In the genomic region with DNA sequence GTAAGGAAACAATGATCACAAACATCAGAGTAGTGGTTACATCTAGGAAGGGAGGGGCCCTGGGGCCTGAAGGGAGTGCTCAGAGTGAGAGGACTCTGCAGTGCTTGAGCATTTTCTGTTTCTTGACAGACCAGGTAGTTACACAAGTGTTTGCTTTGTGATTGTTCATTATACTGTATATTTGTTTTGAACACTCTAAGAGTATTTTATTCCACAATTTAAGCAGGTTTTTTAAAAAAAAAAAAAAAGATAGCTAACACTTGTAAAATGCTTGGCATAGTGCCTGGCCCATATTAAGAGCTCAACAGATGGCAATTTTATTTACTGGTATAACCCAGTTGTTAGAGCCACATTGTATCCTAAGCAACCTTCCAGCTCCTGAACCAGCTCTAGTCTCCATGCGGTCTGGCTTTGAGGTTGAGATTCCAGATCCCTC, we compare ENCODE assay signal across 14 cellular contexts. TPM values are rescaled to one million over a fixed set of nuclear protein-coding genes. Genes with fewer than 3 reads are reported as not detected.
A peak's percentile ranks its signal among the peaks of the same experiment; 100 is the strongest.
DNase-seq lines count a peak whose midpoint lies in the region; ATAC-seq and TF ChIP-seq lines count a peak whose summit lies in the region.
"Had no signal": no experiment of that assay in that cellular context is flagged by ENCODE, and none has a peak within 500 bp of the region (broad histone marks: within the 10 kb centered on the region; RNA-seq: fewer than 3 reads in every experiment).

No MANE protein-coding gene starts in this region.

- ATAC-seq in naive thymus-derived CD4-positive, alpha-beta T cell = peak; percentile 71
- ATAC-seq: gastroesophageal sphincter, HCT116 had no signal

- no peak overlapping the region for H2AFZ ChIP-seq in SK-N-SH (ENCODE audit: low read depth)
- H2AFZ ChIP-seq in Karpas-422 (ENCODE audit: low read length) = no peak overlapping the region

- peaks cover 0 to 15% (median 0%) of the 10 kb centered on the region in 5 donors for H3K27me3 Mint-ChIP-seq in naive thymus-derived CD4-positive, alpha-beta T cell

- DNase-seq in GM04504 (ENCODE audit: low read depth) = peak; percentile 52
- peak; percentile 81 for DNase-seq in NCI-H2081 treated with DMSO at 0.1 percent for 48 hours (lab: John Stamatoyannopoulos, UW)
- DNase-seq in SK-N-SH = peak; percentile 23
- DNase-seq in naive thymus-derived CD4-positive, alpha-beta T cell = peak in 3 of 9 donors; percentile 21 to 37 (median 36)
- DNase-seq in Karpas-422 = no peak
- no peak for DNase-seq in brain microvascular endothelial cell
- DNase-seq in globus pallidus (ENCODE audit: low spot score) = no peak
- no peak for DNase-seq in RKO (ENCODE audit: low spot score)
- DNase-seq: activated CD8-positive, alpha-beta memory T cell treated with anti-CD3 and anti-CD28 coated beads, Interleukin-2, amount 50 U/mL, for 48 hours; adrenal gland; T1000; testis had no signal

- H3K9ac ChIP-seq in SK-N-SH = no peak overlapping the region
- no peak overlapping the region for H3K9ac ChIP-seq in Karpas-422 (ENCODE audit: low read length)

- no peak for TF ChIP-seq RAD21 in SK-N-SH (IDR thresholded peaks at IDR 0.05; ENCODE audit: low read length)

- peaks cover 0 to 2% of the 10 kb centered on the region in 2 experiments for H3K36me3 ChIP-seq in SK-N-SH (replicated peaks in 1 of 2; ENCODE audit: control insufficient read depth in 1 of 2, insufficient read depth in 2 of 2, low read length in 1 of 2)
- no peaks in the 10 kb centered on the region for H3K36me3 ChIP-seq in naive thymus-derived CD4-positive, alpha-beta T cell (ENCODE audit: control insufficient read depth in 2 of 3, insufficient read depth in 3 of 3, low read length in 3 of 3)
- H3K36me3 ChIP-seq in Karpas-422 (ENCODE audit: insufficient read depth, low read length) = no peaks in the 10 kb centered on the region
- H3K36me3 ChIP-seq in brain microvascular endothelial cell (replicated peaks) = no peaks in the 10 kb centered on the region
- H3K36me3 ChIP-seq: adrenal gland had no signal

- in situ Hi-C loops in brain microvascular endothelial cell (cut with HindIII; ENCODE audit: low pct_ligation_motif_present, low sequenced_read_pairs) = no loop called here

- no peak for TF ChIP-seq CTCF in SK-N-SH (IDR thresholded peaks at IDR 0.05)
- no peak for TF ChIP-seq CTCF in brain microvascular endothelial cell (IDR thresholded peaks at IDR 0.05; ENCODE audit: low read depth, low read length, missing control alignments)

- WGBS in SK-N-SH (ENCODE audit: low lambda C conversion rate) = 83% methylated on average over 1 of the region's 1 CpG

- CTCF ChIA-PET in SK-N-SH (lab: Yijun Ruan, JAX) = interaction anchor here (0.6 to 1.2 kb wide), 3 partner anchors 16 to 196 kb away, joined by 3 to 6 read pairs (median 3); a partner anchor contains a TSS
- CTCF ChIA-PET in naive thymus-derived CD4-positive, alpha-beta T cell (lab: Charles Lee) = interaction anchor here (2.0 kb wide), 1 partner anchor 28 kb away, joined by 6 read pairs; no protein-coding TSS in a partner anchor

- peaks cover 0 to 28% (median 4%) of the 10 kb centered on the region in 5 donors for H3K36me3 Mint-ChIP-seq in naive thymus-derived CD4-positive, alpha-beta T cell

- POLR2A ChIA-PET in SK-N-SH (lab: Yijun Ruan, JAX) = no interaction called here
- POLR2A ChIA-PET in naive thymus-derived CD4-positive, alpha-beta T cell (lab: Charles Lee) = interaction anchor here (0.9 to 1.5 kb wide), 2 partner anchors 31 to 818 kb away, joined by 3 to 4 read pairs; no protein-coding TSS in a partner anchor

- peak overlapping the region in 1 of 9 donors; percentile 63 for H3K27ac Mint-ChIP-seq in naive thymus-derived CD4-positive, alpha-beta T cell

- H3K4me3 ChIP-seq in SK-N-SH (ENCODE audit: low read depth in 2 of 2, low read length in 1 of 2) (no peak overlapping the region), Karpas-422 (ENCODE audit: low read length) (no peak overlapping the region), brain microvascular endothelial cell (ENCODE audit: low read depth, low read length) (no peak overlapping the region)
- no peak overlapping the region for H3K4me3 ChIP-seq in naive thymus-derived CD4-positive, alpha-beta T cell (ENCODE audit: low read length)
- H3K4me3 ChIP-seq: adrenal gland, gastroesophageal sphincter, testis had no signal

- H3K9me3 ChIP-seq in SK-N-SH = no peaks in the 10 kb centered on the region
- no peaks in the 10 kb centered on the region for H3K9me3 ChIP-seq in naive thymus-derived CD4-positive, alpha-beta T cell (ENCODE audit: control insufficient read depth in 2 of 3, low read length in 3 of 3)
- H3K9me3 ChIP-seq in Karpas-422 (ENCODE audit: low read length) = no peaks in the 10 kb centered on the region
- H3K9me3 ChIP-seq: adrenal gland, gastroesophageal sphincter, testis had no signal

- TF ChIP-seq EP300 in SK-N-SH (IDR thresholded peaks at IDR 0.05; ENCODE audit: borderline replicate concordance in 1 of 2, low read depth in 1 of 2, low read length in 1 of 2) = no peak

- H3K4me1 Mint-ChIP-seq in naive thymus-derived CD4-positive, alpha-beta T cell = peaks cover 0 to 57% (median 37%) of the 10 kb centered on the region in 7 donors

- no peaks in the 10 kb centered on the region for H3K9me2 ChIP-seq in SK-N-SH
- no peaks in the 10 kb centered on the region for H3K9me2 ChIP-seq in Karpas-422 (replicated peaks; ENCODE audit: insufficient read depth, low read length)

- H3F3A ChIP-seq in SK-N-SH (replicated peaks; ENCODE audit: insufficient read depth) = no peaks in the 10 kb centered on the region

- H3K9me3 Mint-ChIP-seq in naive thymus-derived CD4-positive, alpha-beta T cell = no peaks in the 10 kb centered on the region

- H3K4me3 Mint-ChIP-seq in naive thymus-derived CD4-positive, alpha-beta T cell = peak overlapping the region in 2 of 10 donors; percentile 24 to 38

- H3K27ac ChIP-seq in SK-N-SH (ENCODE audit: low read depth in 2 of 2, low read length in 1 of 2) (no peak overlapping the region), Karpas-422 (ENCODE audit: low read length) (no peak overlapping the region), brain microvascular endothelial cell (no peak overlapping the region)
- H3K27ac ChIP-seq in naive thymus-derived CD4-positive, alpha-beta T cell (ENCODE audit: low read depth, low read length) = no peak overlapping the region
- H3K27ac ChIP-seq: adrenal gland, gastroesophageal sphincter, testis had no signal

- H3K4me2 ChIP-seq in SK-N-SH (no peak overlapping the region), Karpas-422 (ENCODE audit: low read depth, low read length, poor library complexity, severe bottlenecking) (no peak overlapping the region)

- H3K4me1 ChIP-seq in SK-N-SH (ENCODE audit: control insufficient read depth in 1 of 2, insufficient read depth in 2 of 2, low read depth in 1 of 2, low read length in 1 of 2) = peaks cover 0 to 8% of the 10 kb centered on the region in 2 experiments; a peak in 1 of 4 replicates
- H3K4me1 ChIP-seq in naive thymus-derived CD4-positive, alpha-beta T cell (ENCODE audit: control insufficient read depth in 2 of 2, insufficient read depth in 2 of 2, low read length in 2 of 2) = peaks cover 3 to 21% of the 10 kb centered on the region in 2 donors
- no peaks in the 10 kb centered on the region for H3K4me1 ChIP-seq in Karpas-422 (ENCODE audit: low read length)
- H3K4me1 ChIP-seq: adrenal gland, testis had no signal

- H3K27me3 ChIP-seq in SK-N-SH (ENCODE audit: insufficient read depth) (no peaks in the 10 kb centered on the region), Karpas-422 (ENCODE audit: low read length) (no peaks in the 10 kb centered on the region), brain microvascular endothelial cell (replicated peaks) (no peaks in the 10 kb centered on the region)
- no peaks in the 10 kb centered on the region for H3K27me3 ChIP-seq in naive thymus-derived CD4-positive, alpha-beta T cell (ENCODE audit: control insufficient read depth in 2 of 2, insufficient read depth in 2 of 2, low read length in 2 of 2)
- H3K27me3 ChIP-seq: adrenal gland, gastroesophageal sphincter, testis had no signal

- H3K79me2 ChIP-seq in SK-N-SH (ENCODE audit: insufficient read depth) (no peaks in the 10 kb centered on the region), Karpas-422 (ENCODE audit: low read length) (no peaks in the 10 kb centered on the region)

- H4K20me1 ChIP-seq in SK-N-SH (ENCODE audit: insufficient read depth) (no peaks in the 10 kb centered on the region), Karpas-422 (ENCODE audit: insufficient read depth, low read depth, low read length) (no peaks in the 10 kb centered on the region)

- intact Hi-C loops in naive thymus-derived CD4-positive, alpha-beta T cell (cut with micrococcal nuclease) = loop anchor here in 1 of 2 donors (2.0 kb wide), 1 partner anchor 18 kb away; no protein-coding TSS in a partner anchor

TF ChIP-seq in SK-N-SH, 30 proteins besides CTCF, POLR2A, EP300 and RAD21 (continues in another document):
- TF ChIP-seq MXI1 (IDR thresholded peaks at IDR 0.05; ENCODE audit: low read depth, low read length) = no peak
- TF ChIP-seq, protein P1, sequence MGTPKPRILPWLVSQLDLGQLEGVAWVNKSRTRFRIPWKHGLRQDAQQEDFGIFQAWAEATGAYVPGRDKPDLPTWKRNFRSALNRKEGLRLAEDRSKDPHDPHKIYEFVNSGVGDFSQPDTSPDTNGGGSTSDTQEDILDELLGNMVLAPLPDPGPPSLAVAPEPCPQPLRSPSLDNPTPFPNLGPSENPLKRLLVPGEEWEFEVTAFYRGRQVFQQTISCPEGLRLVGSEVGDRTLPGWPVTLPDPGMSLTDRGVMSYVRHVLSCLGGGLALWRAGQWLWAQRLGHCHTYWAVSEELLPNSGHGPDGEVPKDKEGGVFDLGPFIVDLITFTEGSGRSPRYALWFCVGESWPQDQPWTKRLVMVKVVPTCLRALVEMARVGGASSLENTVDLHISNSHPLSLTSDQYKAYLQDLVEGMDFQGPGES (IDR thresholded peaks at IDR 0.05; ENCODE audit: low read depth, low read length) = no peak
- no peak for TF ChIP-seq SIN3A (IDR thresholded peaks at IDR 0.05; ENCODE audit: borderline replicate concordance, low read depth, low read length)
- no peak for TF ChIP-seq GATA2 (CRISPR knock-in tag; IDR thresholded peaks at IDR 0.05)
- no peak for TF ChIP-seq ELF1 (IDR thresholded peaks at IDR 0.05)
- TF ChIP-seq, protein P2, sequence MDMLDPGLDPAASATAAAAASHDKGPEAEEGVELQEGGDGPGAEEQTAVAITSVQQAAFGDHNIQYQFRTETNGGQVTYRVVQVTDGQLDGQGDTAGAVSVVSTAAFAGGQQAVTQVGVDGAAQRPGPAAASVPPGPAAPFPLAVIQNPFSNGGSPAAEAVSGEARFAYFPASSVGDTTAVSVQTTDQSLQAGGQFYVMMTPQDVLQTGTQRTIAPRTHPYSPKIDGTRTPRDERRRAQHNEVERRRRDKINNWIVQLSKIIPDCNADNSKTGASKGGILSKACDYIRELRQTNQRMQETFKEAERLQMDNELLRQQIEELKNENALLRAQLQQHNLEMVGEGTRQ (IDR thresholded peaks at IDR 0.05; ENCODE audit: borderline replicate concordance, low read depth, low read length) = no peak

RNA-seq across cellular contexts. Expression of a gene that starts 20.0 kb away (rescaled TPM):
- 6.0 and 6.2 TPM in 2 replicates for polyA plus RNA-seq in SK-N-SH (2012; rRNA removed)
- 6.9 and 9.9 TPM in 2 replicates for polyA plus RNA-seq in SK-N-SH (2012; cell fraction: cytosol; rRNA removed)
- 7.5 and 8.7 TPM in 2 replicates for polyA plus RNA-seq in SK-N-SH (2012; cell fraction: nucleus; rRNA removed)
- total RNA-seq in naive thymus-derived CD4-positive, alpha-beta T cell = 10 to 100 TPM; 18.5 to 52.4 (median 46.7) TPM
- polyA plus RNA-seq in naive thymus-derived CD4-positive, alpha-beta T cell = 10 to 100 TPM; 19.8 to 21.1 TPM
- total RNA-seq in Karpas-422 (2014; rRNA removed; shearing (Covaris generic); ENCODE audit: low replicate concordance) = not detected in 2 replicates

Comparison
In these comparisons a context has a peak if more than half of its experiments do, and no peak if none do; other contexts are left out.
1. DNase-seq: peak in GM04504 (single experiment), NCI-H2081 treated with DMSO at 0.1 percent for 48 hours (single experiment) and SK-N-SH (single experiment); none in Karpas-422 (single experiment), brain microvascular endothelial cell (single experiment), globus pallidus (single experiment) and RKO (single experiment).
2. RNA of a gene that starts 20.0 kb away (total RNA-seq): 18.5 to 52.4 TPM in naive thymus-derived CD4-positive, alpha-beta T cell; not detected in Karpas-422; every median in the first group is over 10 times any median in the second.